Comparison of ENCODE assay signal across 1 cellular context in genomic region chr16:56608043-56608875, GRCh38.
A peak's percentile ranks its signal among the peaks of the same experiment; 100 is the strongest.
TF ChIP-seq lines count a peak whose summit lies in the region.

TSS of gene MT2A (plus strand) at chr16:56608584. CDS start at chr16:56608656, 72 bp downstream.

TF ChIP-seq in HEK293, 187 proteins besides CTCF, POLR2A, EP300 and RAD21 (continued from another document and continues in another):
- no peak for TF ChIP-seq SETDB1 (IDR thresholded peaks at IDR 0.05; ENCODE audit: insufficient read length, low read length)
- no peak for TF ChIP-seq ZNF510 (tag by site-specific recombination; IDR thresholded peaks at IDR 0.05; ENCODE audit: insufficient replicate concordance)
- no peak for TF ChIP-seq PRDM6 (tag by site-specific recombination; IDR thresholded peaks at IDR 0.05)
- TF ChIP-seq ZNF112 (tag by site-specific recombination; IDR thresholded peaks at IDR 0.05) = no peak
- no peak for TF ChIP-seq ZNF280D (tag by site-specific recombination; IDR thresholded peaks at IDR 0.05)
- no peak for TF ChIP-seq ZFP37 (tag by site-specific recombination; IDR thresholded peaks at IDR 0.05)
- TF ChIP-seq ZNF677 (tag by site-specific recombination; IDR thresholded peaks at IDR 0.05) = no peak
- TF ChIP-seq ZNF423 (tag by site-specific recombination; IDR thresholded peaks at IDR 0.05) = peak; percentile 51; the same call in 1 of the 2 replicates
- no peak for TF ChIP-seq SALL2 (tag by site-specific recombination; IDR thresholded peaks at IDR 0.05; ENCODE audit: borderline replicate concordance)
- TF ChIP-seq ZNF585B (tag by site-specific recombination; IDR thresholded peaks at IDR 0.05) = no peak
- no peak; the same call in 1 of the 2 replicates for TF ChIP-seq HIC1 (tag by site-specific recombination; IDR thresholded peaks at IDR 0.05)
- peak; percentile 89 for TF ChIP-seq ZNF660 (tag by site-specific recombination; IDR thresholded peaks at IDR 0.05)
- TF ChIP-seq ZNF843 (tag by site-specific recombination; IDR thresholded peaks at IDR 0.05) = no peak
- TF ChIP-seq ZNF664 (tag by site-specific recombination; IDR thresholded peaks at IDR 0.05) = no peak
- TF ChIP-seq PATZ1 (tag by site-specific recombination; IDR thresholded peaks at IDR 0.05) = peak; percentile 56
- TF ChIP-seq YY1 (tag by site-specific recombination; IDR thresholded peaks at IDR 0.05) = no peak
- TF ChIP-seq ZNF449 (tag by site-specific recombination; IDR thresholded peaks at IDR 0.05) = peak; percentile 67; the same call in 1 of the 2 replicates
- no peak for TF ChIP-seq ZNF621 (tag by site-specific recombination; IDR thresholded peaks at IDR 0.05)
- no peak for TF ChIP-seq ZNF148 (tag by site-specific recombination; IDR thresholded peaks at IDR 0.05; ENCODE audit: borderline replicate concordance)
- TF ChIP-seq ZNF146 (tag by site-specific recombination; IDR thresholded peaks at IDR 0.05) = no peak
- no peak for TF ChIP-seq ZNF707 (tag by site-specific recombination; IDR thresholded peaks at IDR 0.05)
- TF ChIP-seq ZFP69B (tag by site-specific recombination; IDR thresholded peaks at IDR 0.05) = no peak
- TF ChIP-seq ZNF37A (tag by site-specific recombination; IDR thresholded peaks at IDR 0.05) = no peak
- no peak for TF ChIP-seq PBX3 (CRISPR knock-in tag; IDR thresholded peaks at IDR 0.05)
- TF ChIP-seq ZNF341 (tag by site-specific recombination; IDR thresholded peaks at IDR 0.05; ENCODE audit: low read depth) = peak; percentile 40; the same call in 1 of the 2 replicates
- TF ChIP-seq ZSCAN16 (tag by site-specific recombination; IDR thresholded peaks at IDR 0.05) = no peak
- no peak for TF ChIP-seq ZNF521 (tag by site-specific recombination; IDR thresholded peaks at IDR 0.05)
- no peak for TF ChIP-seq ZNF514 (tag by site-specific recombination; IDR thresholded peaks at IDR 0.05)
- TF ChIP-seq KLF9 (tag by site-specific recombination; IDR thresholded peaks at IDR 0.05; ENCODE audit: low read depth) = peak; percentile 87
- TF ChIP-seq ZBTB48 (tag by site-specific recombination; IDR thresholded peaks at IDR 0.05) = no peak
- TF ChIP-seq ZBTB26 (tag by site-specific recombination; optimal IDR thresholded peaks at IDR 0.05) = peak; percentile 84
- 0 out of 2 replicates have a peak, but pooled peaks have one; percentile 44 for TF ChIP-seq IKZF3 (tag by site-specific recombination; IDR thresholded peaks at IDR 0.05)
- TF ChIP-seq ZNF670 (tag by site-specific recombination; IDR thresholded peaks at IDR 0.05; ENCODE audit: low read depth) = no peak
- no peak for TF ChIP-seq RBAK (tag by site-specific recombination; IDR thresholded peaks at IDR 0.05)
- no peak for TF ChIP-seq ZNF169 (tag by site-specific recombination; IDR thresholded peaks at IDR 0.05)
- peak; percentile 51; the same call in 1 of the 2 replicates for TF ChIP-seq TRIM28 (IDR thresholded peaks at IDR 0.05; ENCODE audit: borderline replicate concordance, low read length)
- TF ChIP-seq OSR2 (tag by site-specific recombination; IDR thresholded peaks at IDR 0.05) = no peak
- TF ChIP-seq ZNF202 (tag by site-specific recombination; IDR thresholded peaks at IDR 0.05; ENCODE audit: borderline replicate concordance) = no peak
- TF ChIP-seq ELK4 (IDR thresholded peaks at IDR 0.05; ENCODE audit: borderline replicate concordance, low read depth, low read length) = no peak
- no peak for TF ChIP-seq ZFP41 (tag by site-specific recombination; IDR thresholded peaks at IDR 0.05; ENCODE audit: borderline replicate concordance)
- no peak for TF ChIP-seq ZNF248 (tag by site-specific recombination; IDR thresholded peaks at IDR 0.05)
- 0 out of 2 replicates have a peak, but pooled peaks have one; percentile 18 for TF ChIP-seq ZBTB6 (tag by site-specific recombination; IDR thresholded peaks at IDR 0.05)
- no peak for TF ChIP-seq ZNF639 (tag by site-specific recombination; IDR thresholded peaks at IDR 0.05)
- TF ChIP-seq OVOL3 (tag by site-specific recombination; IDR thresholded peaks at IDR 0.05) = no peak
